In the genomic region with DNA sequence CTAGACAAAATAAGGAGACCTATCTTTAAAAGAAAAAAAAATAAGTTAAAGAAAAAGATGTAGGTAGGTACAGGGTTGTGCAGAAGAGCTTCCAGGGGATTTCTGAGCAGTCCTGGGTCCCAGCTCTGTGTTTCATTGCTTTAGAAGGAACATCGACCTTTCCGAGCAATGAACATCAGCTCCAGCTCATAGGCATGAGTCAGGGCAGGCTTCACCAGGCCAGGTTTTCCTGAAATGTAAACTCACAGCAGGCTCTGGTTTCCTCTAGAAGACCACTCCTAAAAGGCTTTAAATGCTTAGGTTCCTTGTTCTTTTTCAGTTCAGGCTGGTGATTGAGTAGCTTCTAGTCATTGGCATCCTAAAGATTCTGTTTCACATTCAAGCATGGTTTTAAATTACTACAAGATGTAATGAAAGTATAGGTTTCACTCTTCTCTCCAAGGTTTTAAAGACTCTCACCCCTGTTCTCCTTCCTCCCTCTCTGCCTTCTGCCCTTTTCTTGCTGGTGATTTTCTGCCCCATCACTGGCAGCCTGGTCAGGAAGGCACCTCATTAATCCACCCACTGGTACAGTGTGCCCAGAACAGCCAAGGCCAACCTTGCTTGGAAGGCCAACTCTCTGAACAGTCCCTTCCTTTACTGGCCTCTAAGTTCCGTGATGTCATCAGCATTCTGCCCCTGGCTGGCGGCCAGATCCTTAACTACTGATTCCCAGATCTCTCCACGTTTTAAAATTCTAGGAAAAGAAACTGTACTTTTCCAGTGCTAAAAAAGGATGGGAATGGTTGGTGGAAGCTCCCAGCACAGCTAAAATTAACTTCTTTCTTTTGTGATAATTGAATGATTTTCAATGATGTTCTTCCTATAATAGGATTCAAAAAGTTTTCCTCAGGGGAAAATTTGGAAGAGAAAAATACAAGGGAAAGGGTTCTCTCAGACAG, we compare ENCODE assay signal across 8 cellular contexts.
A peak's percentile ranks its signal among the peaks of the same experiment; 100 is the strongest.
DNase-seq lines count a peak whose midpoint lies in the region; TF ChIP-seq lines count a peak whose summit lies in the region.

No MANE protein-coding gene starts in this region.

- WGBS in stomach, 5 donors, result 42 to 57% (median 50%) methylated on average over 5 of the region's 5 CpGs

- no peak for TF ChIP-seq POLR2A in stomach (IDR thresholded peaks at IDR 0.05)

- peak; percentile 89 for TF ChIP-seq EP300 in stomach (IDR thresholded peaks at IDR 0.05)

- in situ Hi-C loops in brain microvascular endothelial cell (cut with HindIII; ENCODE audit: low pct_ligation_motif_present, low sequenced_read_pairs), result no loop called here

- TF ChIP-seq CTCF in brain microvascular endothelial cell (IDR thresholded peaks at IDR 0.05; ENCODE audit: low read depth, low read length, missing control alignments) (no peak), stomach (IDR thresholded peaks at IDR 0.05) (no peak)

- intact Hi-C loops in stomach (cut with DNase I; ENCODE audit: low total_unique reads), result no loop called here

- H3K4me1 ChIP-seq in stomach, result peaks cover 8 to 41% (median 22%) of the 10 kb centered on the region in 4 donors

- H3K9me3 ChIP-seq in stomach, result no peaks in the 10 kb centered on the region

- H3K4me3 ChIP-seq in brain microvascular endothelial cell (ENCODE audit: low read depth, low read length) (no peak overlapping the region), stomach (no peak overlapping the region)

- DNase-seq in HT1080 (ENCODE audit: low read depth) (peak; percentile 74), brain microvascular endothelial cell (peak; percentile 82), kidney tubule cell (ENCODE audit: low spot score) (peak; percentile 81), stomach (peak; percentile 61), activated T-cell treated with anti-CD3 and anti-CD28 coated beads for 4 hours (no peak), NCI-H1436 (lab: John Stamatoyannopoulos, UW) (no peak), AML-193 (lab: John Stamatoyannopoulos, UW) (no peak), NCI-H1694 treated with DMSO at 0.1 percent for 48 hours (lab: John Stamatoyannopoulos, UW) (no peak)

- H3K27ac ChIP-seq in brain microvascular endothelial cell (peak overlapping the region; percentile 89), stomach (peak overlapping the region in 4 of 5 donors; percentile 59 to 79 (median 75))

- H3K27me3 ChIP-seq in brain microvascular endothelial cell (replicated peaks) (no peaks in the 10 kb centered on the region), stomach (no peaks in the 10 kb centered on the region)

- no peaks in the 10 kb centered on the region for H3K36me3 ChIP-seq in brain microvascular endothelial cell (replicated peaks)
- no peaks in the 10 kb centered on the region for H3K36me3 ChIP-seq in stomach

Comparison
In these comparisons a context has a peak if more than half of its experiments do, and no peak if none do; other contexts are left out.
1. DNase-seq: peak in HT1080 (single experiment), brain microvascular endothelial cell (single experiment), kidney tubule cell (single experiment) and stomach (single experiment); none in activated T-cell treated with anti-CD3 and anti-CD28 coated beads for 4 hours (single experiment), NCI-H1436 (single experiment), AML-193 (0 of 2) and NCI-H1694 treated with DMSO at 0.1 percent for 48 hours (single experiment).